In the genomic region with DNA sequence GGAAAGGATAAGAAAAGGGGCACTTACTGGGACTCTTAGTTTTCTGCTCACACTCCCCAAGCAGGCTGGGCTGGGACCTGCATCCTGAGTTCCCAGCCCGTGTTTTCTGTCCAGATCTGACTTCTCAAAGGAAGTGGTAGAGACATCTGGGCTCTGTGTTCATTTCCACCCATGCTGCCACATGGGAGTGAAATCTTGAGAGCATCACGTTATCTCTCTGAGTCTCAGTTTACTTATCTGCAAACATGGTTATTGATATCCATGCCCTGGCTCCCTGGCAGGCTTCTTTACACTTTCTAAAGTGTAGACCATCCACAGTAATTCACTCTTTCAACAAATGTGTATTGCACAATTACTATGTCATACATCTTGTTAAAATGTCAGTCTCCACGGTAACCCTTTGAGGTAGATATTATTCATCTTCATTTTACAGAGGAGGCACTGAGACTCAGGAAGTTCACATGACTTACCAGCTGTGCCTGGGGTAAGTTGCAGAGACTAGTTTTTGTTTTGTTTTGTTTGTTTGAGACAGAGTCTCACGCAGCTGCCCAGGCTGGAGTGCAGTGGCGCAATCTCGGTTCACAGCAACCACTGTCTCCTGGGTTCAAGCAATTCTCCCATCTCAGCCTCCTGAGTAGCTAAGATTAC, we compare ENCODE assay signal across 1 cellular context.
TF ChIP-seq lines count a peak whose summit lies in the region.

No MANE protein-coding gene starts in this region.

TF ChIP-seq in HEK293, 187 proteins besides CTCF, POLR2A, EP300 and RAD21 (continued from another document and continues in another):
- TF ChIP-seq ZBTB21 (tag by site-specific recombination; IDR thresholded peaks at IDR 0.05): no peak
- TF ChIP-seq SCRT1 (tag by site-specific recombination; IDR thresholded peaks at IDR 0.05; ENCODE audit: borderline replicate concordance): no peak
- no peak; the same call in 1 of the 2 replicates for TF ChIP-seq ZNF341 (tag by site-specific recombination; IDR thresholded peaks at IDR 0.05; ENCODE audit: low read depth)
- TF ChIP-seq ZNF660 (tag by site-specific recombination; IDR thresholded peaks at IDR 0.05): 0 out of 2 replicates have a peak, but pooled peaks have one; percentile 48
- no peak for TF ChIP-seq ZNF521 (tag by site-specific recombination; IDR thresholded peaks at IDR 0.05)
- TF ChIP-seq, protein P1, sequence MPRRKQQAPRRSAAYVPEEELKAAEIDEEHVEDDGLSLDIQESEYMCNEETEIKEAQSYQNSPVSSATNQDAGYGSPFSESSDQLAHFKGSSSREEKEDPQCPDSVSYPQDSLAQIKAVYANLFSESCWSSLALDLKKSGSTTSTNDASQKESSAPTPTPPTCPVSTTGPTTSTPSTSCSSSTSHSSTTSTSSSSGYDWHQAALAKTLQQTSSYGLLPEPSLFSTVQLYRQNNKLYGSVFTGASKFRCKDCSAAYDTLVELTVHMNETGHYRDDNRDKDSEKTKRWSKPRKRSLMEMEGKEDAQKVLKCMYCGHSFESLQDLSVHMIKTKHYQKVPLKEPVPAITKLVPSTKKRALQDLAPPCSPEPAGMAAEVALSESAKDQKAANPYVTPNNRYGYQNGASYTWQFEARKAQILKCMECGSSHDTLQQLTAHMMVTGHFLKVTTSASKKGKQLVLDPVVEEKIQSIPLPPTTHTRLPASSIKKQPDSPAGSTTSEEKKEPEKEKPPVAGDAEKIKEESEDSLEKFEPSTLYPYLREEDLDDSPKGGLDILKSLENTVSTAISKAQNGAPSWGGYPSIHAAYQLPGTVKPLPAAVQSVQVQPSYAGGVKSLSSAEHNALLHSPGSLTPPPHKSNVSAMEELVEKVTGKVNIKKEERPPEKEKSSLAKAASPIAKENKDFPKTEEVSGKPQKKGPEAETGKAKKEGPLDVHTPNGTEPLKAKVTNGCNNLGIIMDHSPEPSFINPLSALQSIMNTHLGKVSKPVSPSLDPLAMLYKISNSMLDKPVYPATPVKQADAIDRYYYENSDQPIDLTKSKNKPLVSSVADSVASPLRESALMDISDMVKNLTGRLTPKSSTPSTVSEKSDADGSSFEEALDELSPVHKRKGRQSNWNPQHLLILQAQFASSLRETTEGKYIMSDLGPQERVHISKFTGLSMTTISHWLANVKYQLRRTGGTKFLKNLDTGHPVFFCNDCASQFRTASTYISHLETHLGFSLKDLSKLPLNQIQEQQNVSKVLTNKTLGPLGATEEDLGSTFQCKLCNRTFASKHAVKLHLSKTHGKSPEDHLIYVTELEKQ (tag by site-specific recombination; IDR thresholded peaks at IDR 0.05; ENCODE audit: borderline replicate concordance): peak; percentile 88; the same call in 1 of the 2 replicates
- peak; percentile 84 for TF ChIP-seq ZNF24 (tag by site-specific recombination; IDR thresholded peaks at IDR 0.05)
- TF ChIP-seq ZNF274 (IDR thresholded peaks at IDR 0.05; ENCODE audit: low read length): no peak
- no peak for TF ChIP-seq ZNF274 (tag by site-specific recombination; IDR thresholded peaks at IDR 0.05; ENCODE audit: borderline replicate concordance)
- peak; percentile 95 for TF ChIP-seq ZIC2 (tag by site-specific recombination; IDR thresholded peaks at IDR 0.05)
- TF ChIP-seq OVOL3 (tag by site-specific recombination; IDR thresholded peaks at IDR 0.05): no peak
- TF ChIP-seq MZF1 (tag by site-specific recombination; IDR thresholded peaks at IDR 0.05; ENCODE audit: borderline replicate concordance): no peak
- TF ChIP-seq HIC1 (tag by site-specific recombination; IDR thresholded peaks at IDR 0.05): no peak
- TF ChIP-seq ZNF266 (tag by site-specific recombination; IDR thresholded peaks at IDR 0.05; ENCODE audit: low read depth): no peak
- no peak for TF ChIP-seq ZNF830 (tag by site-specific recombination; IDR thresholded peaks at IDR 0.05; ENCODE audit: low read depth)
- no peak for TF ChIP-seq ZNF701 (tag by site-specific recombination; IDR thresholded peaks at IDR 0.05)
- TF ChIP-seq ZSCAN23 (tag by site-specific recombination; IDR thresholded peaks at IDR 0.05): no peak
- TF ChIP-seq ZEB2 (tag by site-specific recombination; IDR thresholded peaks at IDR 0.05): peak; percentile 85
- TF ChIP-seq BCL11A (tag by site-specific recombination; IDR thresholded peaks at IDR 0.05; ENCODE audit: low read depth): no peak
- TF ChIP-seq ZXDB (tag by site-specific recombination; IDR thresholded peaks at IDR 0.05): no peak
- TF ChIP-seq, protein P2, sequence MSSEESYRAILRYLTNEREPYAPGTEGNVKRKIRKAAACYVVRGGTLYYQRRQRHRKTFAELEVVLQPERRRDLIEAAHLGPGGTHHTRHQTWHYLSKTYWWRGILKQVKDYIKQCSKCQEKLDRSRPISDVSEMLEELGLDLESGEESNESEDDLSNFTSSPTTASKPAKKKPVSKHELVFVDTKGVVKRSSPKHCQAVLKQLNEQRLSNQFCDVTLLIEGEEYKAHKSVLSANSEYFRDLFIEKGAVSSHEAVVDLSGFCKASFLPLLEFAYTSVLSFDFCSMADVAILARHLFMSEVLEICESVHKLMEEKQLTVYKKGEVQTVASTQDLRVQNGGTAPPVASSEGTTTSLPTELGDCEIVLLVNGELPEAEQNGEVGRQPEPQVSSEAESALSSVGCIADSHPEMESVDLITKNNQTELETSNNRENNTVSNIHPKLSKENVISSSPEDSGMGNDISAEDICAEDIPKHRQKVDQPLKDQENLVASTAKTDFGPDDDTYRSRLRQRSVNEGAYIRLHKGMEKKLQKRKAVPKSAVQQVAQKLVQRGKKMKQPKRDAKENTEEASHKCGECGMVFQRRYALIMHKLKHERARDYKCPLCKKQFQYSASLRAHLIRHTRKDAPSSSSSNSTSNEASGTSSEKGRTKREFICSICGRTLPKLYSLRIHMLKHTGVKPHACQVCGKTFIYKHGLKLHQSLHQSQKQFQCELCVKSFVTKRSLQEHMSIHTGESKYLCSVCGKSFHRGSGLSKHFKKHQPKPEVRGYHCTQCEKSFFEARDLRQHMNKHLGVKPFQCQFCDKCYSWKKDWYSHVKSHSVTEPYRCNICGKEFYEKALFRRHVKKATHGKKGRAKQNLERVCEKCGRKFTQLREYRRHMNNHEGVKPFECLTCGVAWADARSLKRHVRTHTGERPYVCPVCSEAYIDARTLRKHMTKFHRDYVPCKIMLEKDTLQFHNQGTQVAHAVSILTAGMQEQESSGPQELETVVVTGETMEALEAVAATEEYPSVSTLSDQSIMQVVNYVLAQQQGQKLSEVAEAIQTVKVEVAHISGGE (tag by site-specific recombination; conservative IDR thresholded peaks at IDR 0.05; ENCODE audit: low read depth): no peak
- no peak for TF ChIP-seq RBAK (tag by site-specific recombination; IDR thresholded peaks at IDR 0.05)
- TF ChIP-seq SP2 (tag by site-specific recombination; IDR thresholded peaks at IDR 0.05): peak; percentile 49
- no peak for TF ChIP-seq ZNF133 (tag by site-specific recombination; IDR thresholded peaks at IDR 0.05)
- TF ChIP-seq ZNF146 (tag by site-specific recombination; IDR thresholded peaks at IDR 0.05): no peak
- no peak for TF ChIP-seq INSM2 (tag by site-specific recombination; IDR thresholded peaks at IDR 0.05)
- TF ChIP-seq GLIS1 (tag by site-specific recombination; IDR thresholded peaks at IDR 0.05): no peak
- TF ChIP-seq, protein P3, sequence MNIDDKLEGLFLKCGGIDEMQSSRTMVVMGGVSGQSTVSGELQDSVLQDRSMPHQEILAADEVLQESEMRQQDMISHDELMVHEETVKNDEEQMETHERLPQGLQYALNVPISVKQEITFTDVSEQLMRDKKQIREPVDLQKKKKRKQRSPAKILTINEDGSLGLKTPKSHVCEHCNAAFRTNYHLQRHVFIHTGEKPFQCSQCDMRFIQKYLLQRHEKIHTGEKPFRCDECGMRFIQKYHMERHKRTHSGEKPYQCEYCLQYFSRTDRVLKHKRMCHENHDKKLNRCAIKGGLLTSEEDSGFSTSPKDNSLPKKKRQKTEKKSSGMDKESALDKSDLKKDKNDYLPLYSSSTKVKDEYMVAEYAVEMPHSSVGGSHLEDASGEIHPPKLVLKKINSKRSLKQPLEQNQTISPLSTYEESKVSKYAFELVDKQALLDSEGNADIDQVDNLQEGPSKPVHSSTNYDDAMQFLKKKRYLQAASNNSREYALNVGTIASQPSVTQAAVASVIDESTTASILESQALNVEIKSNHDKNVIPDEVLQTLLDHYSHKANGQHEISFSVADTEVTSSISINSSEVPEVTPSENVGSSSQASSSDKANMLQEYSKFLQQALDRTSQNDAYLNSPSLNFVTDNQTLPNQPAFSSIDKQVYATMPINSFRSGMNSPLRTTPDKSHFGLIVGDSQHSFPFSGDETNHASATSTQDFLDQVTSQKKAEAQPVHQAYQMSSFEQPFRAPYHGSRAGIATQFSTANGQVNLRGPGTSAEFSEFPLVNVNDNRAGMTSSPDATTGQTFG (tag by site-specific recombination; IDR thresholded peaks at IDR 0.05; ENCODE audit: borderline replicate concordance): no peak
- TF ChIP-seq, protein P4, sequence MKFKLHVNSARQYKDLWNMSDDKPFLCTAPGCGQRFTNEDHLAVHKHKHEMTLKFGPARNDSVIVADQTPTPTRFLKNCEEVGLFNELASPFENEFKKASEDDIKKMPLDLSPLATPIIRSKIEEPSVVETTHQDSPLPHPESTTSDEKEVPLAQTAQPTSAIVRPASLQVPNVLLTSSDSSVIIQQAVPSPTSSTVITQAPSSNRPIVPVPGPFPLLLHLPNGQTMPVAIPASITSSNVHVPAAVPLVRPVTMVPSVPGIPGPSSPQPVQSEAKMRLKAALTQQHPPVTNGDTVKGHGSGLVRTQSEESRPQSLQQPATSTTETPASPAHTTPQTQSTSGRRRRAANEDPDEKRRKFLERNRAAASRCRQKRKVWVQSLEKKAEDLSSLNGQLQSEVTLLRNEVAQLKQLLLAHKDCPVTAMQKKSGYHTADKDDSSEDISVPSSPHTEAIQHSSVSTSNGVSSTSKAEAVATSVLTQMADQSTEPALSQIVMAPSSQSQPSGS (tag by site-specific recombination; IDR thresholded peaks at IDR 0.05; ENCODE audit: low read depth): peak; percentile 74
- TF ChIP-seq PRDM4 (tag by site-specific recombination; IDR thresholded peaks at IDR 0.05): no peak
- TF ChIP-seq YY1 (tag by site-specific recombination; IDR thresholded peaks at IDR 0.05): no peak
- TF ChIP-seq ZNF639 (tag by site-specific recombination; IDR thresholded peaks at IDR 0.05): no peak
- TF ChIP-seq ZNF223 (tag by site-specific recombination; IDR thresholded peaks at IDR 0.05): no peak
- no peak for TF ChIP-seq ZNF221 (tag by site-specific recombination; IDR thresholded peaks at IDR 0.05; ENCODE audit: borderline replicate concordance)
- TF ChIP-seq ZNF580 (tag by site-specific recombination; IDR thresholded peaks at IDR 0.05): no peak
- no peak for TF ChIP-seq KLF8 (tag by site-specific recombination; IDR thresholded peaks at IDR 0.05)
- TF ChIP-seq ZNF621 (tag by site-specific recombination; IDR thresholded peaks at IDR 0.05): no peak
